20 cellular contexts compared by ENCODE assay signal in the genomic region with DNA sequence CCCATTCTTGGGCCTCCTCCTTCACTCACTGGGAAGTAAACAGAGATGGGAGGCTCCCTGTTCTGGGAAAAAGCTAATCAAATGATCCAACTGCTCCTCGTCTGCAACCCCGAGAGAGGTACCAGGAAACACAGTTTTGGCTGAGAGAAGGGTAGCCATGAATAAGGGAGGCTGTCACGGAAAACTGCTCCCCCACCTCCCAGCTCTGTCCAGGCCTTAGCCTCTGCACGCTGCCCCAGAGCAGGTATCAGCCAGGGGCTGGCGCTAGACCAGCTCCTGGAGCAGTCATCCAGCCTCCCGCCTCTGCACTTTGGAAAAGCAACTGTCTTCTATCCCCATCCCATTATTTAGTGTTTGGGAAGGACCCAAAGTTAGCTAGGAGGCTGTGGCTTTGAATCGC.
DNase-seq lines count a peak whose midpoint lies in the region; ATAC-seq and TF ChIP-seq lines count a peak whose summit lies in the region.
"Had no signal": no experiment of that assay in that cellular context is flagged by ENCODE, and none has a peak within 500 bp of the region (broad histone marks: within the 10 kb centered on the region; RNA-seq: fewer than 3 reads in every experiment).

No MANE protein-coding gene starts in this region.

- H3K36me3 ChIP-seq in KMS-11 (ENCODE audit: insufficient read depth) (no peaks in the 10 kb centered on the region), upper lobe of right lung (no peaks in the 10 kb centered on the region), psoas muscle (ENCODE audit: insufficient read depth in 1 of 2, low read depth in 1 of 2) (no peaks in the 10 kb centered on the region)
- H3K36me3 ChIP-seq: BE2C had no signal

- ATAC-seq in WTC11: peak; percentile 58
- peak; percentile 41 for ATAC-seq in upper lobe of right lung
- no peak for ATAC-seq in GM18511 (IDR thresholded peaks at IDR 0.05; ENCODE audit: unreplicated experiment)
- no peak for ATAC-seq in psoas muscle

- H3K9me3 ChIP-seq in upper lobe of right lung (no peaks in the 10 kb centered on the region), psoas muscle (peaks cover 6% of the 10 kb centered on the region)
- H3K9me3 ChIP-seq: BE2C had no signal

- H3K9ac ChIP-seq in KMS-11: no peak overlapping the region

- peaks cover 13% of the 10 kb centered on the region for H3K4me1 ChIP-seq in KMS-11 (ENCODE audit: low read depth, poor library complexity, severe bottlenecking)
- no peaks in the 10 kb centered on the region for H3K4me1 ChIP-seq in upper lobe of right lung
- H3K4me1 ChIP-seq in psoas muscle: no peaks in the 10 kb centered on the region
- H3K4me1 ChIP-seq: BE2C had no signal

- H3K4me1 Mint-ChIP-seq in WTC11 (no peaks in the 10 kb centered on the region), nephron progenitor cell (peaks cover 32% of the 10 kb centered on the region)
- H3K4me1 Mint-ChIP-seq: CD4-positive, CD25-positive, alpha-beta regulatory T cell; CD8-positive, alpha-beta memory T cell; H9 had no signal

- H3K9me3 Mint-ChIP-seq in WTC11: peaks cover 16% of the 10 kb centered on the region
- H3K9me3 Mint-ChIP-seq in nephron progenitor cell: peaks cover 25% of the 10 kb centered on the region

- H3K27ac Mint-ChIP-seq in WTC11 (no peak overlapping the region), nephron progenitor cell (peak overlapping the region; percentile 83)
- H3K27ac Mint-ChIP-seq: CD4-positive, CD25-positive, alpha-beta regulatory T cell; H9 had no signal

- TF ChIP-seq CTCF in KMS-11 (conservative IDR thresholded peaks at IDR 0.05; ENCODE audit: low read depth, low read length) (no peak), WTC11 (IDR thresholded peaks at IDR 0.05) (no peak), nephron progenitor cell (IDR thresholded peaks at IDR 0.05) (no peak), upper lobe of right lung (IDR thresholded peaks at IDR 0.05) (no peak), psoas muscle (IDR thresholded peaks at IDR 0.05) (no peak)

- no peaks in the 10 kb centered on the region for H3K27me3 ChIP-seq in KMS-11 (ENCODE audit: insufficient read depth, low read depth)
- no peaks in the 10 kb centered on the region for H3K27me3 ChIP-seq in upper lobe of right lung
- no peaks in the 10 kb centered on the region for H3K27me3 ChIP-seq in psoas muscle (ENCODE audit: insufficient read depth in 3 of 3, low read length in 2 of 3)
- H3K27me3 ChIP-seq: BE2C had no signal

- DNase-seq in WTC11 (ENCODE audit: low spot score) (no peak), nephron progenitor cell (no peak), upper lobe of right lung (no peak), GDM1 (lab: John Stamatoyannopoulos, UW) (no peak), RPMI8226 (no peak), psoas muscle (no peak)
- DNase-seq: ACHN; BE2C; C1 segment of cervical spinal cord; CD4-positive, CD25-positive, alpha-beta regulatory T cell; CD8-positive, alpha-beta memory T cell; COR-L47; DMS 273 treated with DMSO at 0.1 percent for 48 hours; DMS53; DND-41; EL; GOT3; H9 had no signal

- no peak overlapping the region; the same call in 1 of the 2 replicates for H2AFZ ChIP-seq in KMS-11 (ENCODE audit: low read depth)

- H3K4me3 ChIP-seq in KMS-11 (IDR thresholded peaks at IDR 0.05; ENCODE audit: insufficient read depth, low read depth, low read length): no peak overlapping the region
- H3K4me3 ChIP-seq in upper lobe of right lung: no peak overlapping the region
- H3K4me3 ChIP-seq in psoas muscle: no peak overlapping the region

- H3K27me3 Mint-ChIP-seq in WTC11 (ENCODE audit: low read depth) (no peaks in the 10 kb centered on the region), nephron progenitor cell (ENCODE audit: low read depth, poor library complexity) (peaks cover 3% of the 10 kb centered on the region)
- H3K27me3 Mint-ChIP-seq: CD4-positive, CD25-positive, alpha-beta regulatory T cell; CD8-positive, alpha-beta memory T cell had no signal

- peak overlapping the region; percentile 19; the same call in 1 of the 2 replicates for H3K4me2 ChIP-seq in KMS-11

- peaks cover 10% of the 10 kb centered on the region for H3K36me3 Mint-ChIP-seq in WTC11
- H3K36me3 Mint-ChIP-seq in nephron progenitor cell (ENCODE audit: low read depth): peaks cover 9% of the 10 kb centered on the region
- H3K36me3 Mint-ChIP-seq: CD4-positive, CD25-positive, alpha-beta regulatory T cell; CD8-positive, alpha-beta memory T cell had no signal

- intact Hi-C loops in upper lobe of right lung (cut with DNase I): no loop called here
- intact Hi-C loops in psoas muscle (cut with DNase I): no loop called here

- no peaks in the 10 kb centered on the region for H4K20me1 ChIP-seq in KMS-11 (ENCODE audit: insufficient read depth)

- CTCF ChIA-PET in WTC11 (lab: Charles Lee): interaction anchor here (0.6 kb wide), 1 partner anchor 344 kb away, joined by 3 read pairs; no protein-coding TSS in a partner anchor

- H3K4me3 Mint-ChIP-seq in WTC11 (no peak overlapping the region), nephron progenitor cell (no peak overlapping the region)
- H3K4me3 Mint-ChIP-seq: CD4-positive, CD25-positive, alpha-beta regulatory T cell; CD8-positive, alpha-beta memory T cell; H9 had no signal

- H3K27ac ChIP-seq in KMS-11 (no peak overlapping the region), upper lobe of right lung (no peak overlapping the region), psoas muscle (no peak overlapping the region)

- H3K79me2 ChIP-seq in KMS-11 (ENCODE audit: insufficient read depth, low read depth): no peaks in the 10 kb centered on the region

- 68 to 78% (median 75%) methylated on average over 7 of the region's 7 CpGs for WGBS in psoas muscle, 3 donors

- POLR2A ChIA-PET in WTC11 (lab: Charles Lee): no interaction called here

TF ChIP-seq in WTC11, 78 proteins besides CTCF, POLR2A, EP300 and RAD21 (continues in another document):
- TF ChIP-seq, protein P1, sequence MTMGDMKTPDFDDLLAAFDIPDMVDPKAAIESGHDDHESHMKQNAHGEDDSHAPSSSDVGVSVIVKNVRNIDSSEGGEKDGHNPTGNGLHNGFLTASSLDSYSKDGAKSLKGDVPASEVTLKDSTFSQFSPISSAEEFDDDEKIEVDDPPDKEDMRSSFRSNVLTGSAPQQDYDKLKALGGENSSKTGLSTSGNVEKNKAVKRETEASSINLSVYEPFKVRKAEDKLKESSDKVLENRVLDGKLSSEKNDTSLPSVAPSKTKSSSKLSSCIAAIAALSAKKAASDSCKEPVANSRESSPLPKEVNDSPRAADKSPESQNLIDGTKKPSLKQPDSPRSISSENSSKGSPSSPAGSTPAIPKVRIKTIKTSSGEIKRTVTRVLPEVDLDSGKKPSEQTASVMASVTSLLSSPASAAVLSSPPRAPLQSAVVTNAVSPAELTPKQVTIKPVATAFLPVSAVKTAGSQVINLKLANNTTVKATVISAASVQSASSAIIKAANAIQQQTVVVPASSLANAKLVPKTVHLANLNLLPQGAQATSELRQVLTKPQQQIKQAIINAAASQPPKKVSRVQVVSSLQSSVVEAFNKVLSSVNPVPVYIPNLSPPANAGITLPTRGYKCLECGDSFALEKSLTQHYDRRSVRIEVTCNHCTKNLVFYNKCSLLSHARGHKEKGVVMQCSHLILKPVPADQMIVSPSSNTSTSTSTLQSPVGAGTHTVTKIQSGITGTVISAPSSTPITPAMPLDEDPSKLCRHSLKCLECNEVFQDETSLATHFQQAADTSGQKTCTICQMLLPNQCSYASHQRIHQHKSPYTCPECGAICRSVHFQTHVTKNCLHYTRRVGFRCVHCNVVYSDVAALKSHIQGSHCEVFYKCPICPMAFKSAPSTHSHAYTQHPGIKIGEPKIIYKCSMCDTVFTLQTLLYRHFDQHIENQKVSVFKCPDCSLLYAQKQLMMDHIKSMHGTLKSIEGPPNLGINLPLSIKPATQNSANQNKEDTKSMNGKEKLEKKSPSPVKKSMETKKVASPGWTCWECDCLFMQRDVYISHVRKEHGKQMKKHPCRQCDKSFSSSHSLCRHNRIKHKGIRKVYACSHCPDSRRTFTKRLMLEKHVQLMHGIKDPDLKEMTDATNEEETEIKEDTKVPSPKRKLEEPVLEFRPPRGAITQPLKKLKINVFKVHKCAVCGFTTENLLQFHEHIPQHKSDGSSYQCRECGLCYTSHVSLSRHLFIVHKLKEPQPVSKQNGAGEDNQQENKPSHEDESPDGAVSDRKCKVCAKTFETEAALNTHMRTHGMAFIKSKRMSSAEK (CRISPR knock-in tag; IDR thresholded peaks at IDR 0.05; ENCODE audit: borderline replicate concordance): no peak
- TF ChIP-seq, protein P2, sequence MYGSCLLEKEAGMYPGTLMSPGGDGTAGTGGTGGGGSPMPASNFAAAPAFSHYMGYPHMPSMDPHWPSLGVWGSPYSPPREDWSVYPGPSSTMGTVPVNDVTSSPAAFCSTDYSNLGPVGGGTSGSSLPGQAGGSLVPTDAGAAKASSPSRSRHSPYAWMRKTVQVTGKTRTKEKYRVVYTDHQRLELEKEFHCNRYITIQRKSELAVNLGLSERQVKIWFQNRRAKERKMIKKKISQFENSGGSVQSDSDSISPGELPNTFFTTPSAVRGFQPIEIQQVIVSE (CRISPR knock-in tag; IDR thresholded peaks at IDR 0.05; ENCODE audit: borderline replicate concordance): no peak
- no peak for TF ChIP-seq ZBTB21 (CRISPR knock-in tag; IDR thresholded peaks at IDR 0.05; ENCODE audit: borderline replicate concordance)
- TF ChIP-seq, protein P3, sequence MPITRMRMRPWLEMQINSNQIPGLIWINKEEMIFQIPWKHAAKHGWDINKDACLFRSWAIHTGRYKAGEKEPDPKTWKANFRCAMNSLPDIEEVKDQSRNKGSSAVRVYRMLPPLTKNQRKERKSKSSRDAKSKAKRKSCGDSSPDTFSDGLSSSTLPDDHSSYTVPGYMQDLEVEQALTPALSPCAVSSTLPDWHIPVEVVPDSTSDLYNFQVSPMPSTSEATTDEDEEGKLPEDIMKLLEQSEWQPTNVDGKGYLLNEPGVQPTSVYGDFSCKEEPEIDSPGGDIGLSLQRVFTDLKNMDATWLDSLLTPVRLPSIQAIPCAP (CRISPR knock-in tag; IDR thresholded peaks at IDR 0.05): no peak
- TF ChIP-seq ZNF671 (CRISPR knock-in tag; IDR thresholded peaks at IDR 0.05): no peak
- TF ChIP-seq FOXP1 (CRISPR knock-in tag; IDR thresholded peaks at IDR 0.05; ENCODE audit: borderline replicate concordance): no peak
- TF ChIP-seq, protein P4, sequence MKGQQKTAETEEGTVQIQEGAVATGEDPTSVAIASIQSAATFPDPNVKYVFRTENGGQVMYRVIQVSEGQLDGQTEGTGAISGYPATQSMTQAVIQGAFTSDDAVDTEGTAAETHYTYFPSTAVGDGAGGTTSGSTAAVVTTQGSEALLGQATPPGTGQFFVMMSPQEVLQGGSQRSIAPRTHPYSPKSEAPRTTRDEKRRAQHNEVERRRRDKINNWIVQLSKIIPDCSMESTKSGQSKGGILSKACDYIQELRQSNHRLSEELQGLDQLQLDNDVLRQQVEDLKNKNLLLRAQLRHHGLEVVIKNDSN (CRISPR knock-in tag; IDR thresholded peaks at IDR 0.05): no peak
- TF ChIP-seq ZNF396 (CRISPR knock-in tag; IDR thresholded peaks at IDR 0.05; ENCODE audit: borderline replicate concordance): no peak
- TF ChIP-seq ZNF121 (CRISPR knock-in tag; IDR thresholded peaks at IDR 0.05): no peak
- TF ChIP-seq RELA (CRISPR knock-in tag; IDR thresholded peaks at IDR 0.05; ENCODE audit: borderline replicate concordance): no peak
- TF ChIP-seq FOXJ3 (CRISPR knock-in tag; IDR thresholded peaks at IDR 0.05; ENCODE audit: borderline replicate concordance): no peak
- no peak for TF ChIP-seq ZNF138 (CRISPR knock-in tag; conservative IDR thresholded peaks at IDR 0.05)

Comparison
In these comparisons a context has a peak if more than half of its experiments do, and no peak if none do; other contexts are left out.
1. ATAC-seq: peak in WTC11 (single experiment) and upper lobe of right lung (single experiment); none in GM18511 (single experiment) and psoas muscle (0 of 4).